In the genomic region with DNA sequence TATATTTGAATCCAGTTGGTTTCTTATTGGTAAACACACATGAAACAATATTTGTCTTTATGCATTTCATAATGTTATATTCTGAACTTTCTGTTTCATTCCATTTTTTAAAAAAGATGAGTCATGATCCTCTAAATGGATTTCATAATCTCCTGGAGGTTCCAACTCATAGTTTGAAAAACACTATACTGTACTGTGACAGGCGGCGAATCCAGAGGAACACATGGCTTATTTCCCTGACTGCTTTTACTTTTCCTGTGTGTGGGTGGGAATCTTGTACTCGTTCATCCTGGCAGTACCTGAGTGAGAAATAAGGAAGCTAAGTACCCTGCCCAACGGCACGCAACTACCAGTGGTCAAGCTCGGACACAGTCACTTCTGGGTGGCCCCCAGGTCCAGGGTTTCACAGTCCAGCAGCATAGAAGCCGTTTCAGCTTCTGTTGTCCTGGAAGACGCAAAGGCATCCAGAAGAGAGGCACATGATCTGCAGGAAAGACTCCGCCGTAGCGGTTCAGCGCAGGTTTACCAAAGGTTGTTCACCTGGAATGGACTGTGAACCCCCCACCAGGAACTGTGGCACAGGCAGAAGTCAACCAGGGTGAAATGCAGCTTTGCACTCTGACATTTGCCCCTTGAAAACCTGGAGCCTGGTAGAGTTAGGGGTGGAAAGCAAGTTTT, we compare ENCODE assay signal across 12 cellular contexts.
A peak's percentile ranks its signal among the peaks of the same experiment; 100 is the strongest.
DNase-seq lines count a peak whose midpoint lies in the region; ATAC-seq and TF ChIP-seq lines count a peak whose summit lies in the region.
"Had no signal": no experiment of that assay in that cellular context is flagged by ENCODE, and none has a peak within 500 bp of the region (broad histone marks: within the 10 kb centered on the region; RNA-seq: fewer than 3 reads in every experiment).

No MANE protein-coding gene starts in this region.

- no peaks in the 10 kb centered on the region for H3K9me2 ChIP-seq in PC-9 (ENCODE audit: insufficient read depth)

- H3K4me2 ChIP-seq in PC-9 (no peak overlapping the region; the same call in 1 of the 2 replicates), fibroblast of lung (ENCODE audit: extremely low read depth, insufficient read depth, low read length) (peak overlapping the region; percentile 89), neuronal stem cell (ENCODE audit: insufficient read depth, low read length, poor library complexity, severe bottlenecking) (no peak overlapping the region)

- H3K9me3 ChIP-seq in PC-9 (ENCODE audit: insufficient read depth, low read depth) (no peaks in the 10 kb centered on the region), fibroblast of lung (ENCODE audit: control insufficient read depth, insufficient read depth, low read depth, low read length) (no peaks in the 10 kb centered on the region), neuronal stem cell (replicated peaks in 1 of 2; ENCODE audit: control insufficient read depth in 2 of 2, insufficient read depth in 1 of 2, low read depth in 1 of 2, low read length in 2 of 2) (no peaks in the 10 kb centered on the region), sigmoid colon (no peaks in the 10 kb centered on the region)

- TF ChIP-seq CTCF in PC-9 (conservative IDR thresholded peaks at IDR 0.05) (no peak), fibroblast of lung (conservative IDR thresholded peaks at IDR 0.05 in 1 of 2, IDR thresholded peaks at IDR 0.05 in 1 of 2; ENCODE audit: low read depth in 1 of 2, low read length in 2 of 2) (no peak), sigmoid colon (IDR thresholded peaks at IDR 0.05) (no peak)

- H3K18ac ChIP-seq in neuronal stem cell (ENCODE audit: low read length) = peak overlapping the region; percentile 59

- no peak overlapping the region for H3K9ac ChIP-seq in fibroblast of lung (ENCODE audit: insufficient read depth, low read length)
- H3K9ac ChIP-seq in neuronal stem cell (ENCODE audit: low read depth, low read length, poor library complexity) = no peak overlapping the region

- H2AFZ ChIP-seq in PC-9 (no peak overlapping the region), fibroblast of lung (ENCODE audit: low read length) (no peak overlapping the region), neuronal stem cell (ENCODE audit: low read length) (no peak overlapping the region)

- CTCF ChIA-PET in PC-9 (lab: Charles Lee) = no interaction called here

- no peaks in the 10 kb centered on the region for H3K36me3 ChIP-seq in PC-9 (ENCODE audit: low read depth)
- no peaks in the 10 kb centered on the region for H3K36me3 ChIP-seq in fibroblast of lung (ENCODE audit: control insufficient read depth, insufficient read depth, low read length)
- no peaks in the 10 kb centered on the region for H3K36me3 ChIP-seq in neuronal stem cell (replicated peaks in 1 of 2; ENCODE audit: control insufficient read depth in 2 of 2, insufficient read depth in 2 of 2, low read length in 2 of 2)
- no peaks in the 10 kb centered on the region for H3K36me3 ChIP-seq in sigmoid colon

- H3K27ac ChIP-seq in PC-9 (peak overlapping the region; percentile 52), fibroblast of lung (ENCODE audit: insufficient read depth, low read length) (peak overlapping the region; percentile 51), neuronal stem cell (replicated peaks; ENCODE audit: low read length) (no peak overlapping the region), sigmoid colon (peak overlapping the region in 2 of 4 donors; percentile 52 to 61)

- TF ChIP-seq EP300 in sigmoid colon (IDR thresholded peaks at IDR 0.05) = no peak

- H3K79me2 ChIP-seq in PC-9 (ENCODE audit: low read depth) = peaks cover 54% of the 10 kb centered on the region
- peaks cover 50% of the 10 kb centered on the region for H3K79me2 ChIP-seq in fibroblast of lung (ENCODE audit: control insufficient read depth, insufficient read depth, low read length)

- POLR2A ChIA-PET in PC-9 (lab: Charles Lee; ENCODE audit: unreplicated experiment) = no interaction called here

- no TSS peak for BruUV-seq in PC-9 (replicated peaks; lab: Mats Ljungman, UMichigan)

- H3K4me3 ChIP-seq in PC-9 = no peak overlapping the region
- H3K4me3 ChIP-seq in fibroblast of lung (replicated peaks in 1 of 4; ENCODE audit: control extremely low read depth in 1 of 4, insufficient read depth in 1 of 4, low read depth in 3 of 4, low read length in 4 of 4) = peak overlapping the region; percentile 5 to 46 (median 24)
- no peak overlapping the region for H3K4me3 ChIP-seq in neuronal stem cell (ENCODE audit: low read length in 2 of 2)
- H3K4me3 ChIP-seq in sigmoid colon = no peak overlapping the region

- H2BK12ac ChIP-seq in neuronal stem cell (ENCODE audit: low read length) = no peak overlapping the region

- peaks cover 16% of the 10 kb centered on the region for H3K4me1 ChIP-seq in PC-9 (replicated peaks; ENCODE audit: insufficient read depth)
- H3K4me1 ChIP-seq in fibroblast of lung (ENCODE audit: control insufficient read depth, extremely low read depth, insufficient read depth, low read length) = peaks cover 15% of the 10 kb centered on the region
- peaks cover 30 to 31% of the 10 kb centered on the region in 2 donors for H3K4me1 ChIP-seq in neuronal stem cell (ENCODE audit: control insufficient read depth in 2 of 2, insufficient read depth in 1 of 2, low read depth in 1 of 2, low read length in 2 of 2)
- peaks cover 0 to 87% (median 73%) of the 10 kb centered on the region in 4 donors for H3K4me1 ChIP-seq in sigmoid colon

- H4K91ac ChIP-seq in neuronal stem cell (ENCODE audit: low read depth, low read length, poor library complexity) = no peak overlapping the region

- no peaks in the 10 kb centered on the region for H3K27me3 ChIP-seq in PC-9 (ENCODE audit: insufficient read depth, low read depth)
- H3K27me3 ChIP-seq in fibroblast of lung (ENCODE audit: control insufficient read depth, insufficient read depth, low read length) = no peaks in the 10 kb centered on the region
- H3K27me3 ChIP-seq in neuronal stem cell (ENCODE audit: control insufficient read depth in 3 of 3, insufficient read depth in 3 of 3, low read depth in 1 of 3, low read length in 3 of 3) = no peaks in the 10 kb centered on the region
- no peaks in the 10 kb centered on the region for H3K27me3 ChIP-seq in sigmoid colon

- no peak for TF ChIP-seq POLR2A in sigmoid colon (IDR thresholded peaks at IDR 0.05)

- H3F3A ChIP-seq in PC-9 (ENCODE audit: insufficient read depth, low read depth) = no peaks in the 10 kb centered on the region

- no peaks in the 10 kb centered on the region for H4K20me1 ChIP-seq in PC-9 (ENCODE audit: insufficient read depth)
- no peaks in the 10 kb centered on the region for H4K20me1 ChIP-seq in fibroblast of lung (ENCODE audit: control insufficient read depth, extremely low read depth, insufficient read depth, low read length)

- intact Hi-C loops in PC-9 (cut with micrococcal nuclease; ENCODE audit: unreplicated experiment) = no loop called here
- intact Hi-C loops in sigmoid colon (cut with DNase I) = loop anchor here (10.0 kb wide), 1 partner anchor 119 kb away; a partner anchor contains a TSS

- DNase-seq in AG20443 (ENCODE audit: low spot score) (peak; percentile 66), PC-9 (no peak), fibroblast of lung (ENCODE audit: low read depth in 2 of 2) (peak; percentile 50 to 82), neuronal stem cell (ENCODE audit: low spot score) (no peak), sigmoid colon (no peak), OCI-M2 (lab: John Stamatoyannopoulos, UW; ENCODE audit: unreplicated experiment) (no peak)
- no peak for DNase-seq in central memory CD4-positive, alpha-beta T cell
- DNase-seq: endodermal cell, mesendoderm, NCI-H2029, T-cell had no signal

- H2BK120ac ChIP-seq in neuronal stem cell (ENCODE audit: low read depth, low read length) = no peak overlapping the region

- no peak overlapping the region for H3K4ac ChIP-seq in neuronal stem cell (ENCODE audit: low read length)

- no peak overlapping the region for H3K23ac ChIP-seq in neuronal stem cell (ENCODE audit: low read depth, low read length, poor library complexity)

- no peak overlapping the region for H2BK15ac ChIP-seq in neuronal stem cell (ENCODE audit: low read length)

- no CpG with 5 or more reads among the region's 12 CpGs for WGBS in neuronal stem cell (ENCODE audit: extremely low coverage in 2 of 2, insufficient read length in 2 of 2, insufficient replicate concordance in 1 of 2), 2 donors
- 86 to 91% methylated on average over 12 of the region's 12 CpGs for WGBS in sigmoid colon, 2 donors

- no peak for ATAC-seq in HG03378 (IDR thresholded peaks at IDR 0.05; ENCODE audit: unreplicated experiment)
- ATAC-seq: T-cell had no signal

- H2BK5ac ChIP-seq in neuronal stem cell (ENCODE audit: low read length) = no peak overlapping the region

- no peak overlapping the region for H4K8ac ChIP-seq in neuronal stem cell (ENCODE audit: low read depth, low read length)

- H2AK5ac ChIP-seq in neuronal stem cell (ENCODE audit: low read depth, low read length) = no peak overlapping the region

- no peak overlapping the region for H3K14ac ChIP-seq in neuronal stem cell (ENCODE audit: low read length)

- H3K79me1 ChIP-seq in neuronal stem cell (ENCODE audit: low read depth, low read length) = no peaks in the 10 kb centered on the region

Comparison
In these comparisons a context has a peak if more than half of its experiments do, and no peak if none do; other contexts are left out.
1. DNase-seq: peak in AG20443 (single experiment) and fibroblast of lung (2 of 2); none in PC-9 (0 of 2), neuronal stem cell (single experiment), central memory CD4-positive, alpha-beta T cell (single experiment), sigmoid colon (single experiment) and OCI-M2 (single experiment).
2. H3K4me3 ChIP-seq: peak in fibroblast of lung (4 of 4); none in PC-9 (single experiment), neuronal stem cell (0 of 2) and sigmoid colon (0 of 4).